ENCODE assay signal across 16 cellular contexts in the genomic region with DNA sequence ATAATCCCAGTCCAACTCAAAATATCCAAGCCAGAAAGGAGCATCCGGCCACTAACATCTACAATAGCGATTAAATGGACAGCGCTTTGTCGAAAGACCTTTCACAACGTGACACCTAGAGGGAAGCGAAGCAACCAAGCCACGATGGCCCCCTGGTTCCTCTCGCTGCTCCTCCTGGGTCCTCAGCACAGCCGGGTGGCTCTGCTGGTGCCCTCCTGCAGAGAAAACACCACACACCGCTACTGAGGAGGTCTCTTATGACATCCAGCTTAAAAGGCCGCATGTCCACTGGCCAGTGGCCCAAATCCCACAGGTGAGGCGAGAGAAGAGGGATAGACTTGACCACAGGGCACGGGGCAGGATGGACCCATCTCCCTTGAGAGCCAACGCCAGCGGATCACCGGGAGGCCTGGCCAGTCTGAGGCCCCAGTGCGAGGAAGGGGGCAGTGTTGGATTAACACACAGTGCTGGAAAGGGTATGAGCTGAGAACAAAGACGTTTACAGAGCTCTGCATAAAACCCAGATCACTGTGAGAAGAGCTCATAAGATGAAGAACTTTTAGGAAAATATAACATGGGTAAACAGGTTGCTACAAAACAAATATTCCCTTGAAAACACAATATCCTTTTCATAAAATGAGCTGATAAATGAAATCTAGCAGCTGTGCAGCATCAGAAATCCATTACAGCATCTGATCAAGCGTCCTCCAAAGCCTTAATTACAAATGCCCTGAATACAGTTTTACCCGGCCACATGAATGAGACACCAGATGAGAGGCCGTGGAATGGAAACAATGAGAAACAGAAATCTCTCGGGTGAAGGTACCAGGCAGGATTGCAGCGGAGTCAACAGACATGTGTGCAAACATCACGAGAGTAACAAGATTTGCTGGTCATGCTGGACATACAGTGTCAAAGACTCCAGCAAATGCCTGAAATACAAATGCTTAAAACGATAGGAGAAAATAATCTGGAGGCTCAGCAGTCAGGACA.
DNase-seq lines count a peak whose midpoint lies in the region; ATAC-seq and TF ChIP-seq lines count a peak whose summit lies in the region.
"Had no signal": no experiment of that assay in that cellular context is flagged by ENCODE, and none has a peak within 500 bp of the region (broad histone marks: within the 10 kb centered on the region; RNA-seq: fewer than 3 reads in every experiment).

No MANE protein-coding gene starts in this region.

- H3K9me3 ChIP-seq in CD4-positive, alpha-beta T cell (ENCODE audit: control insufficient read depth, low read length): no peaks in the 10 kb centered on the region
- H3K9me3 ChIP-seq: BE2C, lower lobe of right lung had no signal

- TF ChIP-seq CTCF in CD4-positive, alpha-beta T cell (IDR thresholded peaks at IDR 0.05): no peak
- no peak for TF ChIP-seq CTCF in VCaP (conservative IDR thresholded peaks at IDR 0.05)
- no peak for TF ChIP-seq CTCF in glutamatergic neuron (IDR thresholded peaks at IDR 0.05; ENCODE audit: partially characterized antibody, unreplicated experiment)

- H3K4me1 Mint-ChIP-seq in CD4-positive, alpha-beta T cell (ENCODE audit: low read depth): peaks cover 66% of the 10 kb centered on the region
- peaks cover 46% of the 10 kb centered on the region for H3K4me1 Mint-ChIP-seq in glutamatergic neuron (ENCODE audit: low read depth, unreplicated experiment)

- no peaks in the 10 kb centered on the region for H3K27me3 ChIP-seq in CD4-positive, alpha-beta T cell (ENCODE audit: control insufficient read depth, insufficient read depth, low read length)
- H3K27me3 ChIP-seq: BE2C had no signal

- no peaks in the 10 kb centered on the region for H3K36me3 Mint-ChIP-seq in CD4-positive, alpha-beta T cell (ENCODE audit: low read depth)
- peaks cover 10% of the 10 kb centered on the region for H3K36me3 Mint-ChIP-seq in glutamatergic neuron (ENCODE audit: unreplicated experiment)

- peak overlapping the region; percentile 57 for H3K4me3 Mint-ChIP-seq in CD4-positive, alpha-beta T cell
- peak overlapping the region; percentile 36 for H3K4me3 Mint-ChIP-seq in glutamatergic neuron (ENCODE audit: unreplicated experiment)

- no peak overlapping the region for H3K27ac ChIP-seq in CD4-positive, alpha-beta T cell (ENCODE audit: low read depth, low read length)
- H3K27ac ChIP-seq in VCaP: peak overlapping the region; percentile 59
- H3K27ac ChIP-seq: lower lobe of right lung, parathyroid adenoma had no signal

- no peak for DNase-seq in CD4-positive, alpha-beta T cell
- peak; percentile 37 for DNase-seq in glutamatergic neuron
- peak; percentile 76 for DNase-seq in posterior vena cava (ENCODE audit: low spot score)
- no peak for DNase-seq in NCI-H446 treated with DMSO at 0.1 percent for 48 hours (lab: John Stamatoyannopoulos, UW)
- no peak for DNase-seq in stimulated activated CD4-positive, alpha-beta T cell treated with anti-CD3 and anti-CD28 coated beads, Interleukin-12 subunit alpha, Interleukin-12 subunit beta, amount 100 ng/mL, for 4 hours
- no peak for DNase-seq in Right ventricle myocardium inferior (ENCODE audit: missing footprints)
- DNase-seq: activated CD4-positive, alpha-beta T cell treated with anti-CD3 and anti-CD28 coated beads for 1 hour; activated T-cell treated with anti-CD3 and anti-CD28 coated beads for 4 hours; BE2C; effector memory CD8-positive, alpha-beta T cell; lower lobe of right lung; NCI-H2081 treated with DMSO at 0.1 percent for 48 hours; SW 1271 had no signal

- H3K27me3 Mint-ChIP-seq in CD4-positive, alpha-beta T cell: no peaks in the 10 kb centered on the region
- H3K27me3 Mint-ChIP-seq in glutamatergic neuron (ENCODE audit: unreplicated experiment): peaks cover 23% of the 10 kb centered on the region
- H3K27me3 Mint-ChIP-seq: effector memory CD8-positive, alpha-beta T cell had no signal

- intact Hi-C loops in CD4-positive, alpha-beta T cell (cut with DNase I, micrococcal nuclease): no loop called here
- intact Hi-C loops in posterior vena cava (cut with DNase I) (no loop called here), Right ventricle myocardium inferior (cut with DNase I) (no loop called here)

- H3K9me3 Mint-ChIP-seq in CD4-positive, alpha-beta T cell: no peaks in the 10 kb centered on the region
- H3K9me3 Mint-ChIP-seq in glutamatergic neuron (ENCODE audit: unreplicated experiment): peaks cover 20% of the 10 kb centered on the region
- H3K9me3 Mint-ChIP-seq: effector memory CD8-positive, alpha-beta T cell had no signal

- CTCF ChIA-PET in CD4-positive, alpha-beta T cell (lab: Charles Lee): no interaction called here

- POLR2A ChIA-PET in CD4-positive, alpha-beta T cell (lab: Charles Lee): interaction anchor here (2.1 kb wide), 1 partner anchor 32 kb away, joined by 7 read pairs; no protein-coding TSS in a partner anchor

- peak overlapping the region; percentile 93 for H3K27ac Mint-ChIP-seq in CD4-positive, alpha-beta T cell
- H3K27ac Mint-ChIP-seq in glutamatergic neuron (ENCODE audit: unreplicated experiment): peak overlapping the region; percentile 84

- no peak for ATAC-seq in CD4-positive, alpha-beta T cell (ENCODE audit: poor library complexity)
- ATAC-seq in Right ventricle myocardium inferior (no peak), esophagus mucosa (no peak)
- ATAC-seq: effector memory CD8-positive, alpha-beta T cell had no signal

Comparison
In these comparisons a context has a peak if more than half of its experiments do, and no peak if none do; other contexts are left out.
1. DNase-seq: peak in glutamatergic neuron (single experiment) and posterior vena cava (single experiment); none in CD4-positive, alpha-beta T cell (0 of 10), NCI-H446 treated with DMSO at 0.1 percent for 48 hours (single experiment), stimulated activated CD4-positive, alpha-beta T cell treated with anti-CD3 and anti-CD28 coated beads, Interleukin-12 subunit alpha, Interleukin-12 subunit beta, amount 100 ng/mL, for 4 hours (single experiment) and Right ventricle myocardium inferior (single experiment).